Comparison of ENCODE assay signal across 8 cellular contexts in the genomic region with DNA sequence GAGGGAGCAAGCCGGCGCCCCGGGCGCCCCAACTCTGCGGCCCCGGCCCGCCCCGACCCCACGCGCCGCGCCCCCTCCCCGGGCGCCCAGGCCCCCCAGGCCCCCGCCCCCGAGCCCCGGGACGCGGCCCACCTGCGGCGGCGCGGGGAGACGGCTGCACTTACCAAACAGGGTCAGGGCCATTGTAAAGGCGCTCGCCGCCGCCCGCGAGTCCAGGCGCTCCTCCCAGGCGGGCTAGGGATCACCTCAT.
DNase-seq lines count a peak whose midpoint lies in the region; ATAC-seq lines count a peak whose summit lies in the region.

No MANE protein-coding gene starts in this region.

- peak; percentile 15 for ATAC-seq in HG03280 (IDR thresholded peaks at IDR 0.05; ENCODE audit: unreplicated experiment)
- ATAC-seq in activated naive CD8-positive, alpha-beta T cell treated with anti-CD3 and anti-CD28 coated beads, Interleukin-2, amount 50 U/mL, for 24 hours: peak; percentile 65

- H3K4me1 Mint-ChIP-seq in T-helper 2 cell treated with Interferon-gamma antibody and Interleukin-4, amounts not matched to agents 5 μg/mL and 100 μg/mL, for 36 hours (ENCODE audit: low read depth): peaks cover 3% of the 10 kb centered on the region
- peaks cover 13% of the 10 kb centered on the region for H3K4me1 Mint-ChIP-seq in activated naive CD8-positive, alpha-beta T cell treated with anti-CD3 and anti-CD28 coated beads, Interleukin-2, amount 50 U/mL, for 24 hours

- H3K27ac Mint-ChIP-seq in T-helper 2 cell treated with Interferon-gamma antibody and Interleukin-4, amounts not matched to agents 5 μg/mL and 100 μg/mL, for 36 hours: no peak overlapping the region
- no peak overlapping the region for H3K27ac Mint-ChIP-seq in activated naive CD8-positive, alpha-beta T cell treated with anti-CD3 and anti-CD28 coated beads, Interleukin-2, amount 50 U/mL, for 24 hours

- H3K27me3 ChIP-seq in stomach smooth muscle (ENCODE audit: control insufficient read depth in 1 of 2, insufficient read depth in 2 of 2, low read length in 2 of 2): no peaks in the 10 kb centered on the region

- H3K4me3 Mint-ChIP-seq in T-helper 2 cell treated with Interferon-gamma antibody and Interleukin-4, amounts not matched to agents 5 μg/mL and 100 μg/mL, for 36 hours: peak overlapping the region; percentile 82
- H3K4me3 Mint-ChIP-seq in activated naive CD8-positive, alpha-beta T cell treated with anti-CD3 and anti-CD28 coated beads, Interleukin-2, amount 50 U/mL, for 24 hours: peak overlapping the region; percentile 75

- H3K36me3 ChIP-seq in stomach smooth muscle (ENCODE audit: control insufficient read depth in 2 of 2, insufficient read depth in 2 of 2, low read length in 2 of 2): no peaks in the 10 kb centered on the region

- no peak for DNase-seq in T-helper 2 cell treated with Interferon-gamma antibody and Interleukin-4, amounts not matched to agents 5 μg/mL and 100 μg/mL, for 36 hours (ENCODE audit: low spot score)
- no peak for DNase-seq in T-helper 2 cell
- DNase-seq in activated naive CD8-positive, alpha-beta T cell treated with anti-CD3 and anti-CD28 coated beads, Interleukin-2, amount 50 U/mL, for 24 hours: peak; percentile 2
- DNase-seq in iris pigment epithelial cell (ENCODE audit: low read depth): peak; percentile 11
- DNase-seq in MV-4-11 (lab: John Stamatoyannopoulos, UW): no peak
- no peak for DNase-seq in NCI-H446 treated with DMSO at 0.1 percent for 48 hours (lab: John Stamatoyannopoulos, UW)

- no peaks in the 10 kb centered on the region for H3K9me3 Mint-ChIP-seq in T-helper 2 cell treated with Interferon-gamma antibody and Interleukin-4, amounts not matched to agents 5 μg/mL and 100 μg/mL, for 36 hours
- H3K9me3 Mint-ChIP-seq in activated naive CD8-positive, alpha-beta T cell treated with anti-CD3 and anti-CD28 coated beads, Interleukin-2, amount 50 U/mL, for 24 hours: no peaks in the 10 kb centered on the region

- peaks cover 65% of the 10 kb centered on the region for H3K27me3 Mint-ChIP-seq in T-helper 2 cell treated with Interferon-gamma antibody and Interleukin-4, amounts not matched to agents 5 μg/mL and 100 μg/mL, for 36 hours (ENCODE audit: low read depth)
- H3K27me3 Mint-ChIP-seq in activated naive CD8-positive, alpha-beta T cell treated with anti-CD3 and anti-CD28 coated beads, Interleukin-2, amount 50 U/mL, for 24 hours: peaks cover 65% of the 10 kb centered on the region

- H3K4me1 ChIP-seq in stomach smooth muscle (ENCODE audit: control insufficient read depth, insufficient read depth, low read length): peaks cover 12% of the 10 kb centered on the region

- H3K36me3 Mint-ChIP-seq in T-helper 2 cell treated with Interferon-gamma antibody and Interleukin-4, amounts not matched to agents 5 μg/mL and 100 μg/mL, for 36 hours (ENCODE audit: low read depth): no peaks in the 10 kb centered on the region
- no peaks in the 10 kb centered on the region for H3K36me3 Mint-ChIP-seq in activated naive CD8-positive, alpha-beta T cell treated with anti-CD3 and anti-CD28 coated beads, Interleukin-2, amount 50 U/mL, for 24 hours (ENCODE audit: low read depth)

- H3K4me3 ChIP-seq in stomach smooth muscle (ENCODE audit: low read length in 2 of 2): peak overlapping the region; percentile 83 to 84

- peak overlapping the region; percentile 70 to 71 for H3K9ac ChIP-seq in stomach smooth muscle (ENCODE audit: low read length in 2 of 2)

- H3K9me3 ChIP-seq in stomach smooth muscle (ENCODE audit: control insufficient read depth in 2 of 2, low read length in 2 of 2): no peaks in the 10 kb centered on the region

- peak overlapping the region; percentile 69 for H3K27ac ChIP-seq in stomach smooth muscle (ENCODE audit: low read length)

Comparison
In these comparisons a context has a peak if more than half of its experiments do, and no peak if none do; other contexts are left out.
1. DNase-seq: peak in activated naive CD8-positive, alpha-beta T cell treated with anti-CD3 and anti-CD28 coated beads, Interleukin-2, amount 50 U/mL, for 24 hours (single experiment) and iris pigment epithelial cell (single experiment); none in T-helper 2 cell treated with Interferon-gamma antibody and Interleukin-4, amounts not matched to agents 5 μg/mL and 100 μg/mL, for 36 hours (single experiment), T-helper 2 cell (0 of 5), MV-4-11 (single experiment) and NCI-H446 treated with DMSO at 0.1 percent for 48 hours (single experiment).